ENCODE assay signal across 8 cellular contexts in the genomic region with DNA sequence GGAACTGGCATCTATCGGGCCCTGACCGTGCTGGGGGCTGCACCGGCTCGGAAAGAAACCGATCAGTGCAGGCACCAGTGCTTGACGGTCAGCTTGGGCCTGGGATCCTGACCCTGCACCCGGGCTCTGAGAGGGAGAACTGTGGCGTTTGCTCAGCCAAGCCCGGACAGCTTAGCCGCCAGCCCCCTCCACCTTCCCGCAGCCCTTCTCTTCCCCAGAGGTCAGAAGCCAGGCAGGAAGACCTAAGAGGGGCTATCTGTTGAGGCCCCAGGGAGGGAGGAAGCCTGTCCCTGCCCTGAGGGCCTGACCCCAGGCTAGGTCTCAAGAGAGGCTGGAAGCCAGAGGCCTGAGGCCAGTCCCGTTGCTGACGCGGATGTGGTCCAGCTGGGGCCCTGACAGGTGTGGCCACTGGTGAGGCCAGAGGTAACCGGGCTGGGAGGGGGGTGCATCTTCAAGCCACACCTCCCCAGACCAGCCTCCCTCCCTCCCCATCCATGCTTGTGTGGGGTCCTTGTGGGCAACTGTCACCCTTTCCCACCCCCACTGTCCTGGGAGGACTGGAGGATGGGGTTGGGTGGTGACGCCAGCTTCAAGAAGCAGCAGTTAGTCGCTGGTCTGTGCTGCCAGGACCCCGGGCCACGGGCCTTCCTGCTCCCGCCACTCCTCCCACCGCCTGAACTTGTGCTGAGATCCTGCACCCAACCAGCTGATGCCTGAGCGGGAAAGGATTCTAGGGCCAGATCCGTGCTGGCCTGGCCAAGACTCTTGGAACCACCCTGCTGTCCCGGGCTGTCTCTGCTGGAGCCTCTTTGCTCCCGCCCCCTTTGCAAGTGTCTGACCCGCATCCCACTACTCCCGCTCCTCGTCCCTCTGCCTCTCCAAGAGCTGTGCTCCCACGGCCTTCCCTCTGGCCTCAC. TPM values are rescaled to one million over a fixed set of nuclear protein-coding genes. Genes with fewer than 3 reads are reported as not detected.
DNase-seq lines count a peak whose midpoint lies in the region; ATAC-seq and TF ChIP-seq lines count a peak whose summit lies in the region.

No MANE protein-coding gene starts in this region.

- no peak overlapping the region for H3K9ac ChIP-seq in trophoblast cell (ENCODE audit: low read length)

- CTCF ChIA-PET in Caco-2 (lab: Charles Lee): no interaction called here

- peak overlapping the region; percentile 55 for H4K12ac ChIP-seq in trophoblast cell (ENCODE audit: low read depth, low read length)

- POLR2A ChIA-PET in Caco-2 (lab: Charles Lee): no interaction called here

- H3K27ac Mint-ChIP-seq in Caco-2 (ENCODE audit: unreplicated experiment): no peak overlapping the region

- no CpG with 5 or more reads among the region's 29 CpGs for WGBS in trophoblast cell (ENCODE audit: extremely low coverage, insufficient coverage, insufficient read length)

- no peak for ATAC-seq in GM21786 (IDR thresholded peaks at IDR 0.05; ENCODE audit: unreplicated experiment)

- no peak overlapping the region for H2AFZ ChIP-seq in trophoblast cell (ENCODE audit: insufficient read depth, low read length, poor library complexity)

- H3K4me3 ChIP-seq in Caco-2 (ENCODE audit: low read depth, low read length) (no peak overlapping the region), fibroblast of the aortic adventitia (ENCODE audit: low read depth, low read length) (peak overlapping the region; percentile 40), trophoblast cell (ENCODE audit: low read depth, low read length) (peak overlapping the region; percentile 3)

- peak overlapping the region; percentile 61 for H3K18ac ChIP-seq in trophoblast cell (ENCODE audit: low read length)

- intact Hi-C loops in Caco-2 (cut with micrococcal nuclease; ENCODE audit: unreplicated experiment): no loop called here

- peaks cover 18% of the 10 kb centered on the region for H3K36me3 Mint-ChIP-seq in Caco-2 (ENCODE audit: insufficient read depth, unreplicated experiment)

- H3K4me2 ChIP-seq in trophoblast cell (ENCODE audit: low read length): peak overlapping the region; percentile 33

- peak overlapping the region; percentile 55 for H2AK5ac ChIP-seq in trophoblast cell (ENCODE audit: low read length)

- H3K27me3 Mint-ChIP-seq in Caco-2 (ENCODE audit: insufficient read depth, unreplicated experiment): no peaks in the 10 kb centered on the region

- H3K27ac ChIP-seq in trophoblast cell (ENCODE audit: low read depth, low read length): peak overlapping the region; percentile 35

- peaks cover 21% of the 10 kb centered on the region for H3K79me2 ChIP-seq in trophoblast cell (ENCODE audit: control insufficient read depth, insufficient read depth, low read length, poor library complexity)

- H3K4me1 ChIP-seq in Caco-2 (peaks cover 18% of the 10 kb centered on the region), trophoblast cell (ENCODE audit: control insufficient read depth in 1 of 2, insufficient read depth in 2 of 2, low read length in 2 of 2) (peaks cover 31 to 43% of the 10 kb centered on the region in 2 experiments)

- no peak overlapping the region for H3K23ac ChIP-seq in trophoblast cell (ENCODE audit: low read length)

- H3K27me3 ChIP-seq in Caco-2 (replicated peaks; ENCODE audit: control insufficient read depth, insufficient read depth, low read length) (no peaks in the 10 kb centered on the region), trophoblast cell (ENCODE audit: insufficient read depth, low read length) (peaks cover 9% of the 10 kb centered on the region)

- no peak overlapping the region for H3K14ac ChIP-seq in trophoblast cell (ENCODE audit: low read length)

- H3K9me3 Mint-ChIP-seq in Caco-2 (ENCODE audit: unreplicated experiment): no peaks in the 10 kb centered on the region

- H2BK12ac ChIP-seq in trophoblast cell (ENCODE audit: low read length): no peak overlapping the region

- peak overlapping the region; percentile 67 for H4K8ac ChIP-seq in trophoblast cell (ENCODE audit: low read depth, low read length)

- no peaks in the 10 kb centered on the region for H3K9me3 ChIP-seq in Caco-2
- no peaks in the 10 kb centered on the region for H3K9me3 ChIP-seq in trophoblast cell (ENCODE audit: insufficient read depth, low read depth, low read length)

- BruUV-seq in Caco-2 (replicated peaks; lab: Mats Ljungman, UMichigan): no TSS peak

- H2BK5ac ChIP-seq in trophoblast cell (ENCODE audit: low read depth, low read length, poor library complexity): peak overlapping the region; percentile 32

- DNase-seq in Caco-2 (no peak), RPMI8226 (peak; percentile 40), fibroblast of the aortic adventitia (ENCODE audit: low read depth) (peak; percentile 62), trophoblast cell (peak; percentile 93 to 95), SK-N-DZ (ENCODE audit: low spot score) (no peak), NOMO-1 (lab: John Stamatoyannopoulos, UW; ENCODE audit: unreplicated experiment in 2 of 2) (no peak), NOMO-1 treated with dmso at 0.1 percent for 144 hours (lab: John Stamatoyannopoulos, UW; ENCODE audit: unreplicated experiment) (no peak)

- H2BK120ac ChIP-seq in trophoblast cell (ENCODE audit: insufficient read depth, low read length, poor library complexity): no peak overlapping the region

- peak overlapping the region; percentile 51 for H3K4me3 Mint-ChIP-seq in Caco-2 (ENCODE audit: unreplicated experiment)

- peaks cover 18% of the 10 kb centered on the region for H3K79me1 ChIP-seq in trophoblast cell (ENCODE audit: low read length)

- no peak overlapping the region for H3K4ac ChIP-seq in trophoblast cell (ENCODE audit: low read depth, low read length)

- H3K4me1 Mint-ChIP-seq in Caco-2 (ENCODE audit: low read depth, unreplicated experiment): no peaks in the 10 kb centered on the region

- H4K91ac ChIP-seq in trophoblast cell (ENCODE audit: low read depth, low read length): peak overlapping the region; percentile 56

- TF ChIP-seq CTCF in Caco-2 (IDR thresholded peaks at IDR 0.05; ENCODE audit: insufficient read depth in 1 of 2, low read depth in 1 of 2, low read length in 1 of 2, severe bottlenecking in 1 of 2, unreplicated experiment in 1 of 2): no peak
- TF ChIP-seq CTCF in fibroblast of the aortic adventitia (IDR thresholded peaks at IDR 0.05; ENCODE audit: insufficient read depth, low read length): no peak

- H3K36me3 ChIP-seq in Caco-2 (ENCODE audit: control insufficient read depth, insufficient read depth, low read length): no peaks in the 10 kb centered on the region
- peaks cover 30 to 31% of the 10 kb centered on the region in 2 experiments for H3K36me3 ChIP-seq in trophoblast cell (ENCODE audit: control insufficient read depth in 1 of 2, insufficient read depth in 2 of 2, low read length in 2 of 2)

RNA-seq across cellular contexts. Expression of a gene that starts 2.6 kb away (rescaled TPM):
- total RNA-seq in Caco-2 (2022) (40.6 and 43.0 TPM in 2 replicates), fibroblast of the aortic adventitia (ENCODE audit: low replicate concordance) (31.3 and 89.0 TPM in 2 replicates)
- polyA plus RNA-seq in trophoblast cell (2013): 49.5 and 53.4 TPM in 2 replicates
- 38.4 and 48.5 TPM in 2 replicates for polyA plus RNA-seq in SK-N-DZ (2014; cell fraction: cytosol; rRNA removed)
- 268 and 305 TPM in 2 replicates for polyA plus RNA-seq in SK-N-DZ (2014; cell fraction: nucleus; rRNA removed)

RNA-seq across cellular contexts. Expression of a gene that starts 6.6 kb away (rescaled TPM):
- total RNA-seq in Caco-2 (2022) (4.9 and 5.0 TPM in 2 replicates), fibroblast of the aortic adventitia (ENCODE audit: low replicate concordance) (367 and 605 TPM in 2 replicates)
- polyA plus RNA-seq in trophoblast cell (2013): 198 and 200 TPM in 2 replicates
- polyA plus RNA-seq in SK-N-DZ (2014; cell fraction: cytosol; rRNA removed): 134 and 140 TPM in 2 replicates
- polyA plus RNA-seq in SK-N-DZ (2014; cell fraction: nucleus; rRNA removed): 385 and 502 TPM in 2 replicates

RNA-seq across cellular contexts. Expression of a gene that starts 20.7 kb away (rescaled TPM):
- 0.09 and 0.29 TPM in 2 replicates for total RNA-seq in Caco-2 (2022)
- 0.09 and 0.57 TPM in 2 replicates for total RNA-seq in fibroblast of the aortic adventitia (ENCODE audit: low replicate concordance)
- polyA plus RNA-seq in trophoblast cell (2013): 0.17 and 0.21 TPM in 2 replicates
- 0.07 and 0.33 TPM in 2 replicates for polyA plus RNA-seq in SK-N-DZ (2014; cell fraction: cytosol; rRNA removed)
- polyA plus RNA-seq in SK-N-DZ (2014; cell fraction: nucleus; rRNA removed): 0.54 and 0.69 TPM in 2 replicates

RNA-seq across cellular contexts. Expression of a gene that starts 23.2 kb away (rescaled TPM):
- 187 and 200 TPM in 2 replicates for total RNA-seq in Caco-2 (2022)
- total RNA-seq in fibroblast of the aortic adventitia (ENCODE audit: low replicate concordance): 71.1 and 82.0 TPM in 2 replicates
- polyA plus RNA-seq in trophoblast cell (2013): 113 and 117 TPM in 2 replicates
- 141 and 178 TPM in 2 replicates for polyA plus RNA-seq in SK-N-DZ (2014; cell fraction: cytosol; rRNA removed)
- polyA plus RNA-seq in SK-N-DZ (2014; cell fraction: nucleus; rRNA removed): 162 and 257 TPM in 2 replicates

RNA-seq across cellular contexts. Expression of a gene that starts 27.2 kb away (rescaled TPM):
- 16.2 and 16.8 TPM in 2 replicates for total RNA-seq in Caco-2 (2022)
- total RNA-seq in fibroblast of the aortic adventitia (ENCODE audit: low replicate concordance): 9.4 and 17.7 TPM in 2 replicates
- 20.9 and 21.3 TPM in 2 replicates for polyA plus RNA-seq in trophoblast cell (2013)
- polyA plus RNA-seq in SK-N-DZ (2014; cell fraction: cytosol; rRNA removed): 10.0 and 10.7 TPM in 2 replicates
- polyA plus RNA-seq in SK-N-DZ (2014; cell fraction: nucleus; rRNA removed): 5.8 and 6.7 TPM in 2 replicates

Comparison
In these comparisons a context has a peak if more than half of its experiments do, and no peak if none do; other contexts are left out.
1. DNase-seq: peak in RPMI8226 (single experiment), fibroblast of the aortic adventitia (single experiment) and trophoblast cell (2 of 2); none in Caco-2 (0 of 2), SK-N-DZ (single experiment), NOMO-1 (0 of 2) and NOMO-1 treated with dmso at 0.1 percent for 144 hours (single experiment).
2. RNA of a gene that starts 6.6 kb away (total RNA-seq): 367 to 605 TPM in fibroblast of the aortic adventitia; 4.9 to 5.0 TPM in Caco-2; every median in the first group is over 10 times any median in the second.